Comparison of ENCODE assay signal across 8 cellular contexts in the genomic region with DNA sequence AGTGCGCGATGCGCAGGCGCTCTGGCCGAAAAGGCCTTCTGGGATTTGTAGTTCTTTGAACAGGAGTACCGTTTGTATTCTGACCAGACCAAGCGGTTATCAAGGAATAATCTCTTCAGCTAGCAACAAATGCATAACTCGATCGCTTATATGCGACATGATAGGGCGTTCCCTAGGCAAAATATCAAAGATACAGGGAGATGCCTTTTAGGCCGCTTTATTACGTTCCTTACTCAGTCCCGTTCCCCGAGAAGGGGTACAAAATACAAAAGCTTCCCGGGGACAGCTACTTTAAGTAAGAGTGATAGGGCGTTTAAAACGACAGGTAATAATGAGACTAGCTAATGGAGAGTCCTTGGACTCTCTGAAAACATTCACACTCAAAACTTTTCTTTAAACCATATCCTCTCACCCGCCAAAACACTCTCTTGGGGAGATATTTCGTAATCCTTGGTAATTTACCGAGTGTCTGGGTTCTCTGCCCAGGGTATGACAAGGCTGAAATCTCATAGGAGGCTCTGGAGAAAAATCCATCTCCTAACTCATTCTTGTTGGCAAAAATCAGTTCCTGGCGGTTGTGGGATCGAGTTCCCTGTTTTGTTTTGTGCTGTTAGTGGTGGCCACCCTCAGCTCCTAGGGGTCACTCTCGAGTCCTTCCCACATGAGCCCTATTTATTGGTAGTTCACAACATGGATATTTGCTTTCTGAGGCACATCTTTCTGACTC. TPM values are rescaled to one million over a fixed set of nuclear protein-coding genes. Genes with fewer than 3 reads are reported as not detected.
DNase-seq lines count a peak whose midpoint lies in the region; ATAC-seq, FAIRE-seq and TF ChIP-seq lines count a peak whose summit lies in the region.

No MANE protein-coding gene starts in this region.

- H3K27me3 ChIP-seq in keratinocyte (ENCODE audit: control insufficient read depth, extremely low read depth, insufficient read depth, low read length) (no peaks in the 10 kb centered on the region), smooth muscle cell (ENCODE audit: low read depth) (no peaks in the 10 kb centered on the region)

- no peaks in the 10 kb centered on the region for H3F3A ChIP-seq in smooth muscle cell (ENCODE audit: low read depth)

- H3K4me1 ChIP-seq in keratinocyte (ENCODE audit: control insufficient read depth, extremely low read depth, insufficient read depth, low read length): peaks cover 14% of the 10 kb centered on the region
- H3K4me1 ChIP-seq in smooth muscle cell (ENCODE audit: low read depth): peaks cover 7% of the 10 kb centered on the region

- peak; percentile 16 for ATAC-seq in GM19397 (IDR thresholded peaks at IDR 0.05; ENCODE audit: unreplicated experiment)
- ATAC-seq in HG03521 (IDR thresholded peaks at IDR 0.05; ENCODE audit: unreplicated experiment): peak; percentile 20

- 3% methylated on average over 24 of the region's 24 CpGs for WGBS in smooth muscle cell (ENCODE audit: low lambda C conversion rate)

- H4K20me1 ChIP-seq in keratinocyte (ENCODE audit: control insufficient read depth, extremely low read depth, insufficient read depth, low read length) (no peaks in the 10 kb centered on the region), smooth muscle cell (ENCODE audit: low read depth) (peaks cover 33% of the 10 kb centered on the region)

- DNase-seq in D341Med (ENCODE audit: low spot score) (peak; percentile 47), RCC 7860 (ENCODE audit: low spot score) (peak; percentile 4), cerebellar cortex (ENCODE audit: low spot score) (peak; percentile 61), keratinocyte (ENCODE audit: low read depth, low spot score) (peak; percentile 45), smooth muscle cell (lab: John Stamatoyannopoulos, UW; ENCODE audit: unreplicated experiment) (no peak)
- DNase-seq in stimulated activated CD8-positive, alpha-beta memory T cell treated with anti-CD3 and anti-CD28 coated beads, Interleukin-4, amount 100 ng/mL, for 48 hours: no peak

- H3K9ac ChIP-seq in keratinocyte (ENCODE audit: control insufficient read depth, extremely low read depth, insufficient read depth, low read length): peak overlapping the region; percentile 98
- H3K9ac ChIP-seq in smooth muscle cell (ENCODE audit: low read depth): peak overlapping the region; percentile 95

- peaks cover 0 to 4% of the 10 kb centered on the region in 2 experiments for H3K36me3 ChIP-seq in keratinocyte (ENCODE audit: control insufficient read depth in 2 of 2, extremely low read depth in 1 of 2, insufficient read depth in 2 of 2, low read length in 2 of 2)
- no peaks in the 10 kb centered on the region for H3K36me3 ChIP-seq in smooth muscle cell (ENCODE audit: low read depth)

- H3K27ac ChIP-seq in keratinocyte (ENCODE audit: control insufficient read depth, insufficient read depth, low read length) (peak overlapping the region; percentile 94), smooth muscle cell (ENCODE audit: low read depth) (peak overlapping the region; percentile 91)

- FAIRE-seq in RCC 7860 (lab: Jason Lieb, UNC) (no peak), keratinocyte (lab: Jason Lieb, UNC) (no peak)

- H3K9me3 ChIP-seq in keratinocyte (ENCODE audit: control insufficient read depth, low read depth, low read length) (no peaks in the 10 kb centered on the region), smooth muscle cell (replicated peaks; ENCODE audit: low read depth) (no peaks in the 10 kb centered on the region)

- H3K79me2 ChIP-seq in keratinocyte (ENCODE audit: control insufficient read depth, insufficient read depth, low read length) (peaks cover 45% of the 10 kb centered on the region), smooth muscle cell (ENCODE audit: low read depth) (peaks cover 40% of the 10 kb centered on the region)

- no peaks in the 10 kb centered on the region for H3K9me1 ChIP-seq in keratinocyte (ENCODE audit: control insufficient read depth, extremely low read depth, insufficient read depth, low read length)

- H3K4me3 ChIP-seq in keratinocyte (ENCODE audit: control insufficient read depth in 2 of 3, extremely low read depth in 1 of 3, insufficient read depth in 2 of 3, low read depth in 1 of 3, low read length in 3 of 3) (peak overlapping the region; percentile 80 to 99 (median 93)), smooth muscle cell (peak overlapping the region; percentile 85)

- H2AFZ ChIP-seq in keratinocyte (ENCODE audit: control insufficient read depth, low read length) (peak overlapping the region; percentile 90), smooth muscle cell (ENCODE audit: low read depth) (peak overlapping the region; percentile 93)

- TF ChIP-seq CTCF in keratinocyte (optimal IDR thresholded peaks at IDR 0.05 in 1 of 3, IDR thresholded peaks at IDR 0.05 in 1 of 3, conservative IDR thresholded peaks at IDR 0.05 in 1 of 3; ENCODE audit: extremely low read depth in 1 of 3, insufficient read depth in 2 of 3, low read length in 3 of 3) (peak in 2 of 3 experiments; percentile 22 to 34), smooth muscle cell (IDR thresholded peaks at IDR 0.05; ENCODE audit: borderline replicate concordance, insufficient read depth, poor library complexity, severe bottlenecking) (peak; percentile 16)

- dilution Hi-C loops in keratinocyte (cut with MboI; ENCODE audit: extremely low pct_ligation_motif_present, low sequenced_read_pairs): no loop called here

- H3K4me2 ChIP-seq in keratinocyte (ENCODE audit: control insufficient read depth, extremely low read depth, insufficient read depth, low read depth, low read length): peak overlapping the region; percentile 78
- peak overlapping the region; percentile 86 for H3K4me2 ChIP-seq in smooth muscle cell

RNA-seq across cellular contexts. Expression of a gene that starts 0.4 kb away (rescaled TPM):
- polyA plus RNA-seq in keratinocyte (28.4 to 52.5 TPM (median 51.2 TPM) in 3 replicates), smooth muscle cell (58.4 and 70.1 TPM in 2 replicates)
- 108 TPM for polyA plus RNA-seq in keratinocyte (2011; ENCODE audit: low read depth)
- 34.2 and 49.1 TPM in 2 replicates for polyA plus RNA-seq in keratinocyte (2011; cell fraction: cytosol; rRNA removed)
- 48.0 and 57.1 TPM in 2 replicates for polyA plus RNA-seq in keratinocyte (2011; cell fraction: nucleus; rRNA removed)
- 49.9 and 57.7 TPM in 2 replicates for polyA plus RNA-seq in keratinocyte (2012; ENCODE audit: low replicate concordance)
- 4.5 to 26.1 TPM (median 23.2 TPM) in 3 replicates for polyA minus RNA-seq in keratinocyte
- 37.4 TPM for polyA minus RNA-seq in keratinocyte (2011; cell fraction: cytosol; rRNA and poly(A)+ RNA removed)
- 10.3 and 21.8 TPM in 2 replicates for polyA minus RNA-seq in keratinocyte (2011; cell fraction: nucleus; rRNA and poly(A)+ RNA removed)
- total RNA-seq in smooth muscle cell: 51.6 and 88.2 TPM in 2 replicates

RNA-seq across cellular contexts. Expression of a gene that starts 38.5 kb away (rescaled TPM):
- polyA plus RNA-seq in keratinocyte (4.8 to 9.5 TPM (median 4.9 TPM) in 3 replicates), smooth muscle cell (4.2 and 7.0 TPM in 2 replicates)
- 2.0 TPM for polyA plus RNA-seq in keratinocyte (2011; ENCODE audit: low read depth)
- polyA plus RNA-seq in keratinocyte (2011; cell fraction: cytosol; rRNA removed): 5.7 and 6.7 TPM in 2 replicates
- polyA plus RNA-seq in keratinocyte (2011; cell fraction: nucleus; rRNA removed): 13.7 and 15.6 TPM in 2 replicates
- polyA plus RNA-seq in keratinocyte (2012; ENCODE audit: low replicate concordance): 5.0 and 6.7 TPM in 2 replicates
- polyA minus RNA-seq in keratinocyte: 7.1 to 12.9 TPM (median 8.1 TPM) in 3 replicates
- polyA minus RNA-seq in keratinocyte (2011; cell fraction: cytosol; rRNA and poly(A)+ RNA removed): 11.5 TPM
- polyA minus RNA-seq in keratinocyte (2011; cell fraction: nucleus; rRNA and poly(A)+ RNA removed): 5.8 and 8.4 TPM in 2 replicates
- 4.5 and 5.1 TPM in 2 replicates for total RNA-seq in smooth muscle cell

RNA-seq across cellular contexts. Expression of a gene that starts 53.5 kb away (rescaled TPM):
- polyA plus RNA-seq in keratinocyte: 195 to 361 TPM (median 238 TPM) in 3 replicates
- 99.7 TPM for polyA plus RNA-seq in keratinocyte (2011; ENCODE audit: low read depth)
- polyA plus RNA-seq in keratinocyte (2011; cell fraction: cytosol; rRNA removed): 240 and 274 TPM in 2 replicates
- 81.0 and 128 TPM in 2 replicates for polyA plus RNA-seq in keratinocyte (2011; cell fraction: nucleus; rRNA removed)
- polyA plus RNA-seq in keratinocyte (2012; ENCODE audit: low replicate concordance): 217 and 320 TPM in 2 replicates
- 27.8 to 120 TPM (median 80.1 TPM) in 3 replicates for polyA minus RNA-seq in keratinocyte
- 25.3 TPM for polyA minus RNA-seq in keratinocyte (2011; cell fraction: cytosol; rRNA and poly(A)+ RNA removed)
- polyA minus RNA-seq in keratinocyte (2011; cell fraction: nucleus; rRNA and poly(A)+ RNA removed): 8.7 and 17.4 TPM in 2 replicates
- 655 and 735 TPM in 2 replicates for total RNA-seq in smooth muscle cell
- polyA plus RNA-seq in smooth muscle cell: 577 and 681 TPM in 2 replicates

RNA-seq across cellular contexts. Expression of a gene that starts 53.5 kb away (rescaled TPM):
- 11.2 to 13.0 TPM (median 11.8 TPM) in 3 replicates for polyA plus RNA-seq in keratinocyte
- 6.9 TPM for polyA plus RNA-seq in keratinocyte (2011; ENCODE audit: low read depth)
- 8.1 and 14.0 TPM in 2 replicates for polyA plus RNA-seq in keratinocyte (2011; cell fraction: cytosol; rRNA removed)
- 14.4 and 15.0 TPM in 2 replicates for polyA plus RNA-seq in keratinocyte (2011; cell fraction: nucleus; rRNA removed)
- 7.8 and 11.1 TPM in 2 replicates for polyA plus RNA-seq in keratinocyte (2012; ENCODE audit: low replicate concordance)
- 7.9 to 12.0 TPM (median 10.5 TPM) in 3 replicates for polyA minus RNA-seq in keratinocyte
- polyA minus RNA-seq in keratinocyte (2011; cell fraction: cytosol; rRNA and poly(A)+ RNA removed): 9.0 TPM
- 5.9 and 11.5 TPM in 2 replicates for polyA minus RNA-seq in keratinocyte (2011; cell fraction: nucleus; rRNA and poly(A)+ RNA removed)
- total RNA-seq in smooth muscle cell: 15.0 and 18.7 TPM in 2 replicates
- 11.3 and 12.9 TPM in 2 replicates for polyA plus RNA-seq in smooth muscle cell

Comparison
In these comparisons a context has a peak if more than half of its experiments do, and no peak if none do; other contexts are left out.
1. DNase-seq: peak in D341Med (single experiment), RCC 7860 (single experiment), cerebellar cortex (single experiment) and keratinocyte (single experiment); none in smooth muscle cell (single experiment) and stimulated activated CD8-positive, alpha-beta memory T cell treated with anti-CD3 and anti-CD28 coated beads, Interleukin-4, amount 100 ng/mL, for 48 hours (single experiment).